Comparison of ENCODE assay signal across 7 cellular contexts in genomic region chr1:87684786-87685185, GRCh38.
A peak's percentile ranks its signal among the peaks of the same experiment; 100 is the strongest.
DNase-seq lines count a peak whose midpoint lies in the region; ATAC-seq and TF ChIP-seq lines count a peak whose summit lies in the region.

No MANE protein-coding gene starts in this region.

- H3K4me3 Mint-ChIP-seq in activated T-helper 2 cell treated with anti-CD3 and anti-CD28 coated beads, Interferon-gamma antibody, Interleukin-2, Interleukin-4, amounts not matched to agents 10 μg/mL and 5 μg/mL and 100 μg/mL, durations not matched to agents 14 hours and 24 hours and 36 hours (ENCODE audit: low read depth): peak overlapping the region; percentile 61

- peak overlapping the region; percentile 73 for H2AFZ ChIP-seq in Loucy (ENCODE audit: low read length)

- H3K4me2 ChIP-seq in Loucy (ENCODE audit: low read depth, low read length, poor library complexity, severe bottlenecking): peak overlapping the region; percentile 81

- H3K36me3 Mint-ChIP-seq in activated T-helper 2 cell treated with anti-CD3 and anti-CD28 coated beads, Interferon-gamma antibody, Interleukin-2, Interleukin-4, amounts not matched to agents 10 μg/mL and 5 μg/mL and 100 μg/mL, durations not matched to agents 14 hours and 24 hours and 36 hours (ENCODE audit: low read depth): no peaks in the 10 kb centered on the region

- intact Hi-C loops in activated T-helper 2 cell treated with anti-CD3 and anti-CD28 coated beads, Interferon-gamma antibody, Interleukin-2, Interleukin-4, amounts not matched to agents 10 μg/mL and 5 μg/mL and 100 μg/mL, durations not matched to agents 14 hours and 24 hours and 36 hours (cut with micrococcal nuclease): no loop called here

- ATAC-seq in GM18502 (IDR thresholded peaks at IDR 0.05; ENCODE audit: poor library complexity, unreplicated experiment): no peak
- no peak for ATAC-seq in GM21360 (IDR thresholded peaks at IDR 0.05; ENCODE audit: unreplicated experiment)

- no peak for DNase-seq in activated T-helper 2 cell treated with anti-CD3 and anti-CD28 coated beads, Interferon-gamma antibody, Interleukin-2, Interleukin-4, amounts not matched to agents 10 μg/mL and 5 μg/mL and 100 μg/mL, durations not matched to agents 14 hours and 24 hours and 36 hours (ENCODE audit: low spot score)
- DNase-seq in iris pigment epithelial cell (ENCODE audit: low read depth): peak; percentile 24
- no peak for DNase-seq in activated CD4-positive, CD25-positive, alpha-beta regulatory T cell (lab: John Stamatoyannopoulos, UW)

- H3K79me2 ChIP-seq in Loucy (ENCODE audit: insufficient read depth, low read length): no peaks in the 10 kb centered on the region

- H3K27me3 ChIP-seq in Loucy (ENCODE audit: insufficient read depth, low read length, poor library complexity, severe bottlenecking) (no peaks in the 10 kb centered on the region), subcutaneous abdominal adipose tissue (ENCODE audit: control insufficient read depth in 5 of 5, insufficient read depth in 4 of 5, low read length in 5 of 5) (no peaks in the 10 kb centered on the region)

- no peaks in the 10 kb centered on the region for H3K36me3 ChIP-seq in Loucy (ENCODE audit: insufficient read depth, low read length)
- no peaks in the 10 kb centered on the region for H3K36me3 ChIP-seq in subcutaneous abdominal adipose tissue (ENCODE audit: control insufficient read depth in 5 of 5, insufficient read depth in 5 of 5, low read length in 5 of 5)

- no peak overlapping the region for H3K27ac ChIP-seq in subcutaneous abdominal adipose tissue (ENCODE audit: low read depth, low read length)

- H4K20me1 ChIP-seq in Loucy (ENCODE audit: insufficient read depth, low read length, poor library complexity, severe bottlenecking): no peaks in the 10 kb centered on the region

- H3K4me3 ChIP-seq in Loucy (ENCODE audit: low read length, poor library complexity, severe bottlenecking) (peak overlapping the region; percentile 73), subcutaneous abdominal adipose tissue (ENCODE audit: low read depth in 1 of 5, low read length in 5 of 5) (peak overlapping the region; percentile 49 to 74 (median 63))

- H3K27ac Mint-ChIP-seq in activated T-helper 2 cell treated with anti-CD3 and anti-CD28 coated beads, Interferon-gamma antibody, Interleukin-2, Interleukin-4, amounts not matched to agents 10 μg/mL and 5 μg/mL and 100 μg/mL, durations not matched to agents 14 hours and 24 hours and 36 hours: no peak overlapping the region

- H3F3A ChIP-seq in Loucy (ENCODE audit: low read depth): peaks cover 12% of the 10 kb centered on the region

- H3K9ac ChIP-seq in Loucy (ENCODE audit: low read depth, low read length, poor library complexity, severe bottlenecking) (peak overlapping the region; percentile 67), subcutaneous abdominal adipose tissue (ENCODE audit: low read length in 5 of 5) (no peak overlapping the region)

- no peaks in the 10 kb centered on the region for H3K27me3 Mint-ChIP-seq in activated T-helper 2 cell treated with anti-CD3 and anti-CD28 coated beads, Interferon-gamma antibody, Interleukin-2, Interleukin-4, amounts not matched to agents 10 μg/mL and 5 μg/mL and 100 μg/mL, durations not matched to agents 14 hours and 24 hours and 36 hours (ENCODE audit: low read depth)

- H3K4me1 ChIP-seq in Loucy (ENCODE audit: insufficient read depth, low read length, poor library complexity, severe bottlenecking) (peaks cover 37% of the 10 kb centered on the region), subcutaneous abdominal adipose tissue (ENCODE audit: control insufficient read depth in 5 of 5, insufficient read depth in 5 of 5, low read length in 5 of 5) (peaks cover 0 to 12% (median 4%) of the 10 kb centered on the region in 5 donors)

- H3K9me3 ChIP-seq in Loucy (ENCODE audit: insufficient read depth, low read depth, low read length) (no peaks in the 10 kb centered on the region), subcutaneous abdominal adipose tissue (ENCODE audit: control insufficient read depth in 5 of 5, low read length in 5 of 5) (no peaks in the 10 kb centered on the region)

- peaks cover 4% of the 10 kb centered on the region for H3K4me1 Mint-ChIP-seq in activated T-helper 2 cell treated with anti-CD3 and anti-CD28 coated beads, Interferon-gamma antibody, Interleukin-2, Interleukin-4, amounts not matched to agents 10 μg/mL and 5 μg/mL and 100 μg/mL, durations not matched to agents 14 hours and 24 hours and 36 hours (ENCODE audit: low read depth)

- H3K9me2 ChIP-seq in Loucy (replicated peaks; ENCODE audit: low read depth, low read length): no peaks in the 10 kb centered on the region

- no peaks in the 10 kb centered on the region for H3K9me3 Mint-ChIP-seq in activated T-helper 2 cell treated with anti-CD3 and anti-CD28 coated beads, Interferon-gamma antibody, Interleukin-2, Interleukin-4, amounts not matched to agents 10 μg/mL and 5 μg/mL and 100 μg/mL, durations not matched to agents 14 hours and 24 hours and 36 hours

- no peak for TF ChIP-seq CTCF in Loucy (conservative IDR thresholded peaks at IDR 0.05; ENCODE audit: low read length)
